8 cellular contexts compared by ENCODE assay signal in genomic region chr20:57432874-57433491, GRCh38. TPM values are rescaled to one million over a fixed set of nuclear protein-coding genes. Genes with fewer than 3 reads are reported as not detected.
A peak's percentile ranks its signal among the peaks of the same experiment; 100 is the strongest.
DNase-seq lines count a peak whose midpoint lies in the region; ATAC-seq, FAIRE-seq and TF ChIP-seq lines count a peak whose summit lies in the region.

No MANE protein-coding gene starts in this region.

- H3K27ac Mint-ChIP-seq in activated CD8-positive, alpha-beta memory T cell treated with anti-CD3 and anti-CD28 coated beads, Interleukin-2, amount 10 ng/mL, durations not matched to agents 7 days and 5 days, result peak overlapping the region; percentile 86
- peak overlapping the region; percentile 84 to 96 (median 92) for H3K27ac Mint-ChIP-seq in immature natural killer cell
- peak overlapping the region; percentile 72 for H3K27ac Mint-ChIP-seq in stimulated activated naive B cell treated with anti-CD40 and anti-IgM and Interleukin-4, amounts not matched to agents 10 μg/mL and 1 μg/mL and 100 μg/mL, for 72 hours

- CTCF ChIA-PET in activated CD8-positive, alpha-beta memory T cell treated with anti-CD3 and anti-CD28 coated beads, Interleukin-2, amount 10 ng/mL, durations not matched to agents 7 days and 5 days (lab: Charles Lee), result interaction anchor here (0.9 to 4.5 kb wide), 11 partner anchors 12 to 86 kb away, joined by 3 to 26 read pairs (median 4); partner anchors contain the start of gene RBM38

- H3K4me3 Mint-ChIP-seq in activated CD8-positive, alpha-beta memory T cell treated with anti-CD3 and anti-CD28 coated beads, Interleukin-2, amount 10 ng/mL, durations not matched to agents 7 days and 5 days, result no peak overlapping the region
- peak overlapping the region; percentile 77 to 88 (median 85) for H3K4me3 Mint-ChIP-seq in immature natural killer cell
- peak overlapping the region; percentile 27 to 52 for H3K4me3 Mint-ChIP-seq in stimulated activated naive B cell treated with anti-CD40 and anti-IgM and Interleukin-4, amounts not matched to agents 10 μg/mL and 1 μg/mL and 100 μg/mL, for 72 hours

- no peak overlapping the region for H3K27ac ChIP-seq in coronary artery

- H3K36me3 Mint-ChIP-seq in activated CD8-positive, alpha-beta memory T cell treated with anti-CD3 and anti-CD28 coated beads, Interleukin-2, amount 10 ng/mL, durations not matched to agents 7 days and 5 days, result peaks cover 5% of the 10 kb centered on the region
- H3K36me3 Mint-ChIP-seq in immature natural killer cell, result peaks cover 0 to 6% (median 0%) of the 10 kb centered on the region in 3 donors
- H3K36me3 Mint-ChIP-seq in stimulated activated naive B cell treated with anti-CD40 and anti-IgM and Interleukin-4, amounts not matched to agents 10 μg/mL and 1 μg/mL and 100 μg/mL, for 72 hours, result peaks cover 0 to 5% of the 10 kb centered on the region in 2 donors

- no peaks in the 10 kb centered on the region for H3K9me3 Mint-ChIP-seq in activated CD8-positive, alpha-beta memory T cell treated with anti-CD3 and anti-CD28 coated beads, Interleukin-2, amount 10 ng/mL, durations not matched to agents 7 days and 5 days (ENCODE audit: low read depth)
- H3K9me3 Mint-ChIP-seq in immature natural killer cell, result no peaks in the 10 kb centered on the region
- H3K9me3 Mint-ChIP-seq in stimulated activated naive B cell treated with anti-CD40 and anti-IgM and Interleukin-4, amounts not matched to agents 10 μg/mL and 1 μg/mL and 100 μg/mL, for 72 hours, result peaks cover 0 to 5% of the 10 kb centered on the region in 2 donors

- peak; percentile 89 for FAIRE-seq in GM18507 (lab: Jason Lieb, UNC)

- peaks cover 54% of the 10 kb centered on the region for H3K4me1 Mint-ChIP-seq in activated CD8-positive, alpha-beta memory T cell treated with anti-CD3 and anti-CD28 coated beads, Interleukin-2, amount 10 ng/mL, durations not matched to agents 7 days and 5 days
- peaks cover 65% of the 10 kb centered on the region in 2 donors for H3K4me1 Mint-ChIP-seq in immature natural killer cell
- H3K4me1 Mint-ChIP-seq in stimulated activated naive B cell treated with anti-CD40 and anti-IgM and Interleukin-4, amounts not matched to agents 10 μg/mL and 1 μg/mL and 100 μg/mL, for 72 hours, result peaks cover 46 to 80% of the 10 kb centered on the region in 2 donors

- no peak overlapping the region for H3K4me3 ChIP-seq in coronary artery

- DNase-seq in GM18507 (ENCODE audit: extremely low spot score, insufficient read length, low read depth) (peak; percentile 81), NCI-H2171 (lab: John Stamatoyannopoulos, UW) (peak; percentile 41), immature natural killer cell (peak; percentile 74 to 76 (median 76)), midbrain (lab: John Stamatoyannopoulos, UW) (no peak), coronary artery (ENCODE audit: low spot score) (no peak)
- peak; percentile 91 for DNase-seq in activated CD8-positive, alpha-beta memory T cell treated with anti-CD3 and anti-CD28 coated beads, Interleukin-2, amount 10 ng/mL, durations not matched to agents 7 days and 5 days
- peak; percentile 67 for DNase-seq in stimulated activated naive B cell treated with anti-CD40 and anti-IgM and Interleukin-4, amounts not matched to agents 10 μg/mL and 1 μg/mL and 100 μg/mL, for 72 hours

- peak; percentile 85 for ATAC-seq in HG02678 (IDR thresholded peaks at IDR 0.05; ENCODE audit: unreplicated experiment)
- ATAC-seq in activated CD8-positive, alpha-beta memory T cell treated with anti-CD3 and anti-CD28 coated beads, Interleukin-2, amount 10 ng/mL, durations not matched to agents 7 days and 5 days, result peak; percentile 93
- peak; percentile 80 to 83 for ATAC-seq in stimulated activated naive B cell treated with anti-CD40 and anti-IgM and Interleukin-4, amounts not matched to agents 10 μg/mL and 1 μg/mL and 100 μg/mL, for 72 hours (replicated peaks)

- peaks cover 15% of the 10 kb centered on the region for H3K27me3 Mint-ChIP-seq in activated CD8-positive, alpha-beta memory T cell treated with anti-CD3 and anti-CD28 coated beads, Interleukin-2, amount 10 ng/mL, durations not matched to agents 7 days and 5 days
- H3K27me3 Mint-ChIP-seq in immature natural killer cell (ENCODE audit: low read depth in 3 of 3), result peaks cover 0 to 12% (median 9%) of the 10 kb centered on the region in 3 donors
- H3K27me3 Mint-ChIP-seq in stimulated activated naive B cell treated with anti-CD40 and anti-IgM and Interleukin-4, amounts not matched to agents 10 μg/mL and 1 μg/mL and 100 μg/mL, for 72 hours, result no peaks in the 10 kb centered on the region

- TF ChIP-seq CTCF in coronary artery (IDR thresholded peaks at IDR 0.05), result no peak

RNA-seq across cellular contexts. Expression of gene RBM38, which starts 41.8 kb away (rescaled TPM):
- 10 to 100 TPM; 74.8 to 91.9 TPM for total RNA-seq in activated CD8-positive, alpha-beta memory T cell treated with anti-CD3 and anti-CD28 coated beads, Interleukin-2, amount 10 ng/mL, durations not matched to agents 7 days and 5 days
- polyA plus RNA-seq in immature natural killer cell, result 10 to 100 TPM; 43.6 to 89.1 (median 80.4) TPM

Comparison
In these comparisons a context has a peak if more than half of its experiments do, and no peak if none do; other contexts are left out.
1. DNase-seq: peak in GM18507 (single experiment), NCI-H2171 (single experiment), activated CD8-positive, alpha-beta memory T cell treated with anti-CD3 and anti-CD28 coated beads, Interleukin-2, amount 10 ng/mL, durations not matched to agents 7 days and 5 days (single experiment), immature natural killer cell (3 of 3) and stimulated activated naive B cell treated with anti-CD40 and anti-IgM and Interleukin-4, amounts not matched to agents 10 μg/mL and 1 μg/mL and 100 μg/mL, for 72 hours (single experiment); none in midbrain (single experiment) and coronary artery (single experiment).
2. Peak in every context shown above with its lines, with median percentiles within 50 percentile points of each other: ATAC-seq and H3K27ac Mint-ChIP-seq.